Comparison of ENCODE assay signal across 8 cellular contexts in the genomic region with DNA sequence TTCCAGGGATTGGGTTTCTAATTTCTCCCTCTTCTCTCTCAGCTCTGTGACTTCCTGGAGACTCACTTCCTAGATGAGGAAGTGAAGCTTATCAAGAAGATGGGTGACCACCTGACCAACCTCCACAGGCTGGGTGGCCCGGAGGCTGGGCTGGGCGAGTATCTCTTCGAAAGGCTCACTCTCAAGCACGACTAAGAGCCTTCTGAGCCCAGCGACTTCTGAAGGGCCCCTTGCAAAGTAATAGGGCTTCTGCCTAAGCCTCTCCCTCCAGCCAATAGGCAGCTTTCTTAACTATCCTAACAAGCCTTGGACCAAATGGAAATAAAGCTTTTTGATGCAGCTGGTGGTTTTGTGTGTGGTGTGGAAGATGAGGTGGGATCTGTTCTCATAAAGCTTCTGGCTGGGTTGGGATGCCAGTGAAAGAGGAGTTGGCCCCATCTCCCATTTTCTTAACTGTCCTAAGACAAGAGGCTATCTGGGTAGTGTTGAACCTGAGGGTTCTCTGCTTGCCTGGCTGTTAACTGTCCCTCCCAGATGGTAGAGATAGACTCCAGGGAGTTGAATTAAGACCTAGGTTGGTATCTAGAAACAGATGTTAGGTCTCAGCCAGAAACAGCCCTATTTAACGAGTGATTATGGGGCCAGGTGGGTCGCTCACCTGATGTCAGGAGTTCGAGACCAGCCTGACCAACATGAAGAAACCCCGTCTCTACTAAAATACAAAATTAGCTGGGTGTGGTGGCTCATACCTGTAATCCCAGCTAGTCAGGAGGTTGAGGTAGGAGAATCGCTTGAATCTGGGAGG. TPM values are rescaled to one million over a fixed set of nuclear protein-coding genes. Genes with fewer than 3 reads are reported as not detected.
DNase-seq lines count a peak whose midpoint lies in the region; ATAC-seq, FAIRE-seq and TF ChIP-seq lines count a peak whose summit lies in the region.

No MANE protein-coding gene starts in this region.

- TF ChIP-seq POLR2A in suprapubic skin (IDR thresholded peaks at IDR 0.05), result no peak

- no peaks in the 10 kb centered on the region for H3K9me3 Mint-ChIP-seq in stimulated activated naive CD8-positive, alpha-beta T cell treated with anti-CD3 and anti-CD28 coated beads, Interleukin-15, Interleukin-2, amounts not matched to agents 100 ng/mL and 50 ng/mL, for 24 hours
- H3K9me3 Mint-ChIP-seq in activated T-cell treated with anti-CD3 and anti-CD28 coated beads, Interleukin-2, amount 50 U/mL, for 72 hours, result no peaks in the 10 kb centered on the region

- H3K79me2 ChIP-seq in keratinocyte (ENCODE audit: control insufficient read depth, insufficient read depth, low read length), result peaks cover 7% of the 10 kb centered on the region

- ATAC-seq in stimulated activated naive CD8-positive, alpha-beta T cell treated with anti-CD3 and anti-CD28 coated beads, Interleukin-15, Interleukin-2, amounts not matched to agents 100 U/mL and 50 U/mL, for 24 hours, result no peak
- ATAC-seq in activated T-cell treated with anti-CD3 and anti-CD28 coated beads, Interleukin-2, amount 50 U/mL, for 72 hours (replicated peaks in 1 of 2), result no peak
- no peak for ATAC-seq in HG03571 (IDR thresholded peaks at IDR 0.05; ENCODE audit: unreplicated experiment)

- H3K27ac ChIP-seq in keratinocyte (ENCODE audit: control insufficient read depth, insufficient read depth, low read length), result peak overlapping the region; percentile 76
- no peak overlapping the region for H3K27ac ChIP-seq in suprapubic skin

- 71% methylated on average over 10 of the region's 10 CpGs for WGBS in suprapubic skin

- H3K36me3 ChIP-seq in keratinocyte (ENCODE audit: control insufficient read depth in 2 of 2, extremely low read depth in 1 of 2, insufficient read depth in 2 of 2, low read length in 2 of 2) (peaks cover 18 to 24% of the 10 kb centered on the region in 2 experiments), suprapubic skin (peaks cover 41% of the 10 kb centered on the region)

- peaks cover 6% of the 10 kb centered on the region for H4K20me1 ChIP-seq in keratinocyte (ENCODE audit: control insufficient read depth, extremely low read depth, insufficient read depth, low read length)

- peak overlapping the region; percentile 95 for H3K27ac Mint-ChIP-seq in stimulated activated naive CD8-positive, alpha-beta T cell treated with anti-CD3 and anti-CD28 coated beads, Interleukin-15, Interleukin-2, amounts not matched to agents 100 ng/mL and 50 ng/mL, for 24 hours
- H3K27ac Mint-ChIP-seq in activated T-cell treated with anti-CD3 and anti-CD28 coated beads, Interleukin-2, amount 50 U/mL, for 72 hours, result peak overlapping the region; percentile 100

- no peak for FAIRE-seq in keratinocyte (lab: Jason Lieb, UNC)

- H2AFZ ChIP-seq in keratinocyte (ENCODE audit: control insufficient read depth, low read length), result no peak overlapping the region

- H3K27me3 Mint-ChIP-seq in stimulated activated naive CD8-positive, alpha-beta T cell treated with anti-CD3 and anti-CD28 coated beads, Interleukin-15, Interleukin-2, amounts not matched to agents 100 ng/mL and 50 ng/mL, for 24 hours, result no peaks in the 10 kb centered on the region
- H3K27me3 Mint-ChIP-seq in activated T-cell treated with anti-CD3 and anti-CD28 coated beads, Interleukin-2, amount 50 U/mL, for 72 hours (ENCODE audit: low read depth), result no peaks in the 10 kb centered on the region

- peak overlapping the region; percentile 48 to 91 (median 88) for H3K4me3 ChIP-seq in keratinocyte (ENCODE audit: control insufficient read depth in 2 of 3, extremely low read depth in 1 of 3, insufficient read depth in 2 of 3, low read depth in 1 of 3, low read length in 3 of 3)
- H3K4me3 ChIP-seq in suprapubic skin, result peak overlapping the region; percentile 69

- H3K4me1 ChIP-seq in keratinocyte (ENCODE audit: control insufficient read depth, extremely low read depth, insufficient read depth, low read length) (peaks cover 32% of the 10 kb centered on the region), suprapubic skin (peaks cover 57% of the 10 kb centered on the region)

- H3K4me3 Mint-ChIP-seq in stimulated activated naive CD8-positive, alpha-beta T cell treated with anti-CD3 and anti-CD28 coated beads, Interleukin-15, Interleukin-2, amounts not matched to agents 100 ng/mL and 50 ng/mL, for 24 hours, result peak overlapping the region; percentile 98
- peak overlapping the region; percentile 94 to 100 for H3K4me3 Mint-ChIP-seq in activated T-cell treated with anti-CD3 and anti-CD28 coated beads, Interleukin-2, amount 50 U/mL, for 72 hours

- H3K9me1 ChIP-seq in keratinocyte (ENCODE audit: control insufficient read depth, extremely low read depth, insufficient read depth, low read length), result peaks cover 4% of the 10 kb centered on the region

- no peaks in the 10 kb centered on the region for H3K27me3 ChIP-seq in keratinocyte (ENCODE audit: control insufficient read depth, extremely low read depth, insufficient read depth, low read length)
- H3K27me3 ChIP-seq in suprapubic skin, result no peaks in the 10 kb centered on the region

- H3K36me3 Mint-ChIP-seq in stimulated activated naive CD8-positive, alpha-beta T cell treated with anti-CD3 and anti-CD28 coated beads, Interleukin-15, Interleukin-2, amounts not matched to agents 100 ng/mL and 50 ng/mL, for 24 hours (ENCODE audit: low read depth), result peaks cover 39% of the 10 kb centered on the region
- peaks cover 7 to 17% of the 10 kb centered on the region in 2 donors for H3K36me3 Mint-ChIP-seq in activated T-cell treated with anti-CD3 and anti-CD28 coated beads, Interleukin-2, amount 50 U/mL, for 72 hours (ENCODE audit: insufficient read depth in 2 of 2)

- dilution Hi-C loops in keratinocyte (cut with MboI; ENCODE audit: extremely low pct_ligation_motif_present, low sequenced_read_pairs), result no loop called here

- no peak for DNase-seq in stimulated activated naive CD8-positive, alpha-beta T cell treated with anti-CD3 and anti-CD28 coated beads, Interleukin-15, Interleukin-2, amounts not matched to agents 100 U/mL and 50 U/mL, for 24 hours
- DNase-seq in activated T-cell treated with anti-CD3 and anti-CD28 coated beads, Interleukin-2, amount 50 U/mL, for 72 hours, result peak in 1 of 2 donors; percentile 22
- DNase-seq in keratinocyte (ENCODE audit: low read depth, low spot score) (no peak), suprapubic skin (ENCODE audit: low spot score in 2 of 2) (no peak), NCI-H524 treated with DMSO at 0.1 percent for 48 hours (lab: John Stamatoyannopoulos, UW) (no peak), NCI-H146 treated with DMSO at 0.1 percent for 48 hours (lab: John Stamatoyannopoulos, UW; ENCODE audit: unreplicated experiment) (no peak)

- H3K4me1 Mint-ChIP-seq in stimulated activated naive CD8-positive, alpha-beta T cell treated with anti-CD3 and anti-CD28 coated beads, Interleukin-15, Interleukin-2, amounts not matched to agents 100 ng/mL and 50 ng/mL, for 24 hours (ENCODE audit: low read depth), result peaks cover 62% of the 10 kb centered on the region
- H3K4me1 Mint-ChIP-seq in activated T-cell treated with anti-CD3 and anti-CD28 coated beads, Interleukin-2, amount 50 U/mL, for 72 hours (ENCODE audit: low read depth), result peaks cover 67% of the 10 kb centered on the region

- TF ChIP-seq EP300 in suprapubic skin (IDR thresholded peaks at IDR 0.05), result no peak

- no peaks in the 10 kb centered on the region for H3K9me3 ChIP-seq in keratinocyte (ENCODE audit: control insufficient read depth, low read depth, low read length)
- H3K9me3 ChIP-seq in suprapubic skin, result no peaks in the 10 kb centered on the region

- H3K4me2 ChIP-seq in keratinocyte (ENCODE audit: control insufficient read depth, extremely low read depth, insufficient read depth, low read depth, low read length), result peak overlapping the region; percentile 98

- TF ChIP-seq CTCF in keratinocyte (optimal IDR thresholded peaks at IDR 0.05 in 1 of 3, IDR thresholded peaks at IDR 0.05 in 1 of 3, conservative IDR thresholded peaks at IDR 0.05 in 1 of 3; ENCODE audit: extremely low read depth in 1 of 3, insufficient read depth in 2 of 3, low read length in 3 of 3) (no peak), suprapubic skin (IDR thresholded peaks at IDR 0.05) (no peak)

- H3K9ac ChIP-seq in keratinocyte (ENCODE audit: control insufficient read depth, extremely low read depth, insufficient read depth, low read length), result peak overlapping the region; percentile 86

RNA-seq across cellular contexts. Expression of a gene that starts 1.6 kb away (rescaled TPM):
- total RNA-seq in activated T-cell treated with anti-CD3 and anti-CD28 coated beads, Interleukin-2, amount 50 U/mL, for 72 hours, result 100 to 1,000 TPM; 681 to 811 TPM
- polyA plus RNA-seq in keratinocyte, result 805 to 2,115 TPM (median 838 TPM) in 3 replicates
- polyA plus RNA-seq in keratinocyte (2011; ENCODE audit: low read depth), result 955 TPM
- polyA plus RNA-seq in keratinocyte (2011; cell fraction: cytosol; rRNA removed), result 1,945 and 3,116 TPM in 2 replicates
- polyA plus RNA-seq in keratinocyte (2011; cell fraction: nucleus; rRNA removed), result 414 and 529 TPM in 2 replicates
- 1,829 and 5,588 TPM in 2 replicates for polyA plus RNA-seq in keratinocyte (2012; ENCODE audit: low replicate concordance)
- polyA minus RNA-seq in keratinocyte, result 671 to 2,015 TPM (median 1,268 TPM) in 3 replicates
- polyA minus RNA-seq in keratinocyte (2011; cell fraction: cytosol; rRNA and poly(A)+ RNA removed), result 940 TPM
- polyA minus RNA-seq in keratinocyte (2011; cell fraction: nucleus; rRNA and poly(A)+ RNA removed), result 167 and 210 TPM in 2 replicates
- total RNA-seq in suprapubic skin, result 1,000 to 10,000 TPM in 3 of 4 donors, 100 to 1,000 TPM in 1; 883 to 1,582 (median 1,278) TPM

RNA-seq across cellular contexts. Expression of a gene that starts 12.1 kb away (rescaled TPM):
- total RNA-seq in activated T-cell treated with anti-CD3 and anti-CD28 coated beads, Interleukin-2, amount 50 U/mL, for 72 hours, result 100 to 1,000 TPM; 318 to 448 TPM
- polyA plus RNA-seq in keratinocyte, result 75.3 to 139 TPM (median 113 TPM) in 3 replicates
- polyA plus RNA-seq in keratinocyte (2011; ENCODE audit: low read depth), result 115 TPM
- polyA plus RNA-seq in keratinocyte (2011; cell fraction: cytosol; rRNA removed), result 59.1 and 94.4 TPM in 2 replicates
- polyA plus RNA-seq in keratinocyte (2011; cell fraction: nucleus; rRNA removed), result 132 and 135 TPM in 2 replicates
- 140 and 147 TPM in 2 replicates for polyA plus RNA-seq in keratinocyte (2012; ENCODE audit: low replicate concordance)
- 46.4 to 110 TPM (median 58.4 TPM) in 3 replicates for polyA minus RNA-seq in keratinocyte
- 81.3 TPM for polyA minus RNA-seq in keratinocyte (2011; cell fraction: cytosol; rRNA and poly(A)+ RNA removed)
- polyA minus RNA-seq in keratinocyte (2011; cell fraction: nucleus; rRNA and poly(A)+ RNA removed), result 27.2 and 28.4 TPM in 2 replicates
- total RNA-seq in suprapubic skin, result 10 to 100 TPM; 25.1 to 29.6 (median 27.5) TPM

RNA-seq across cellular contexts. Expression of a gene that starts 26.4 kb away (rescaled TPM):
- 10 to 100 TPM; 25.9 to 29.4 TPM for total RNA-seq in activated T-cell treated with anti-CD3 and anti-CD28 coated beads, Interleukin-2, amount 50 U/mL, for 72 hours
- 46.5 to 61.9 TPM (median 58.6 TPM) in 3 replicates for polyA plus RNA-seq in keratinocyte
- polyA plus RNA-seq in keratinocyte (2011; ENCODE audit: low read depth), result 27.3 TPM
- 39.9 and 44.0 TPM in 2 replicates for polyA plus RNA-seq in keratinocyte (2011; cell fraction: cytosol; rRNA removed)
- 130 and 163 TPM in 2 replicates for polyA plus RNA-seq in keratinocyte (2011; cell fraction: nucleus; rRNA removed)
- polyA plus RNA-seq in keratinocyte (2012; ENCODE audit: low replicate concordance), result 17.9 and 57.2 TPM in 2 replicates
- 74.6 to 124 TPM (median 90.1 TPM) in 3 replicates for polyA minus RNA-seq in keratinocyte
- 60.8 TPM for polyA minus RNA-seq in keratinocyte (2011; cell fraction: cytosol; rRNA and poly(A)+ RNA removed)
- polyA minus RNA-seq in keratinocyte (2011; cell fraction: nucleus; rRNA and poly(A)+ RNA removed), result 75.0 and 94.8 TPM in 2 replicates
- 10 to 100 TPM; 26.4 to 42.0 (median 31.6) TPM for total RNA-seq in suprapubic skin

RNA-seq across cellular contexts. Expression of a gene that starts 26.9 kb away (rescaled TPM):
- total RNA-seq in activated T-cell treated with anti-CD3 and anti-CD28 coated beads, Interleukin-2, amount 50 U/mL, for 72 hours, result 10 to 100 TPM; 83.4 to 92.5 TPM
- polyA plus RNA-seq in keratinocyte, result 126 to 162 TPM (median 141 TPM) in 3 replicates
- polyA plus RNA-seq in keratinocyte (2011; ENCODE audit: low read depth), result 28.2 TPM
- polyA plus RNA-seq in keratinocyte (2011; cell fraction: cytosol; rRNA removed), result 91.6 and 163 TPM in 2 replicates
- polyA plus RNA-seq in keratinocyte (2011; cell fraction: nucleus; rRNA removed), result 126 and 149 TPM in 2 replicates
- polyA plus RNA-seq in keratinocyte (2012; ENCODE audit: low replicate concordance), result 75.4 and 158 TPM in 2 replicates
- 166 to 233 TPM (median 170 TPM) in 3 replicates for polyA minus RNA-seq in keratinocyte
- polyA minus RNA-seq in keratinocyte (2011; cell fraction: cytosol; rRNA and poly(A)+ RNA removed), result 272 TPM
- 83.7 and 91.4 TPM in 2 replicates for polyA minus RNA-seq in keratinocyte (2011; cell fraction: nucleus; rRNA and poly(A)+ RNA removed)
- 10 to 100 TPM; 37.3 to 70.3 (median 68.8) TPM for total RNA-seq in suprapubic skin

RNA-seq across cellular contexts. Expression of a gene that starts 33.2 kb away (rescaled TPM):
- total RNA-seq in activated T-cell treated with anti-CD3 and anti-CD28 coated beads, Interleukin-2, amount 50 U/mL, for 72 hours, result 1 to 10 TPM; 3.2 to 3.6 TPM
- polyA plus RNA-seq in keratinocyte, result 0.45 to 1.8 TPM (median 0.52 TPM) in 3 replicates
- 4.7 TPM for polyA plus RNA-seq in keratinocyte (2011; ENCODE audit: low read depth)
- 0.24 and 1.4 TPM in 2 replicates for polyA plus RNA-seq in keratinocyte (2011; cell fraction: cytosol; rRNA removed)
- polyA plus RNA-seq in keratinocyte (2011; cell fraction: nucleus; rRNA removed), result 0.56 and 1.6 TPM in 2 replicates
- polyA plus RNA-seq in keratinocyte (2012; ENCODE audit: low replicate concordance), result 0.80 and 7.1 TPM in 2 replicates
- polyA minus RNA-seq in keratinocyte, result 1.6 TPM in 1 of 3 replicates, not detected in the others
- not detected for polyA minus RNA-seq in keratinocyte (2011; cell fraction: cytosol; rRNA and poly(A)+ RNA removed)
- polyA minus RNA-seq in keratinocyte (2011; cell fraction: nucleus; rRNA and poly(A)+ RNA removed), result not detected in 2 replicates
- total RNA-seq in suprapubic skin, result under 1 TPM in 1 of 4 donors, not detected in 3; 0.59 TPM

Comparison
In these comparisons a context has a peak if more than half of its experiments do, and no peak if none do; other contexts are left out.
1. RNA of a gene that starts 12.1 kb away (total RNA-seq): 318 to 448 TPM in activated T-cell treated with anti-CD3 and anti-CD28 coated beads, Interleukin-2, amount 50 U/mL, for 72 hours; 25.1 to 29.6 TPM in suprapubic skin; every median in the first group is over 10 times any median in the second.